ENCODE assay signal across 1 cellular context in genomic region chr17:5467416-5467815, GRCh38.
TF ChIP-seq lines count a peak whose summit lies in the region.

No MANE protein-coding gene starts in this region.

TF ChIP-seq in HEK293, 187 proteins besides CTCF, POLR2A, EP300 and RAD21 (continued from another document):
- TF ChIP-seq ZNF280D (tag by site-specific recombination; IDR thresholded peaks at IDR 0.05): no peak
- TF ChIP-seq ZBTB11 (tag by site-specific recombination; conservative IDR thresholded peaks at IDR 0.05; ENCODE audit: low read depth): 0 out of 2 replicates have a peak, but pooled peaks have one; percentile 20
- no peak for TF ChIP-seq YY2 (tag by site-specific recombination; IDR thresholded peaks at IDR 0.05)
- TF ChIP-seq ZNF600 (tag by site-specific recombination; IDR thresholded peaks at IDR 0.05): peak; percentile 78
- no peak for TF ChIP-seq ZNF747 (tag by site-specific recombination; IDR thresholded peaks at IDR 0.05)
- peak; percentile 75; the same call in 1 of the 2 replicates for TF ChIP-seq IKZF3 (tag by site-specific recombination; IDR thresholded peaks at IDR 0.05)
TF ChIP-seq in HEK293: peak in this region for 8.
